Comparison of ENCODE assay signal across 29 cellular contexts in genomic region chr6:81553246-81553645, GRCh38.
A peak's percentile ranks its signal among the peaks of the same experiment; 100 is the strongest.
DNase-seq lines count a peak whose midpoint lies in the region; ATAC-seq and TF ChIP-seq lines count a peak whose summit lies in the region.
"Had no signal": no experiment of that assay in that cellular context is flagged by ENCODE, and none has a peak within 500 bp of the region (broad histone marks: within the 10 kb centered on the region; RNA-seq: fewer than 3 reads in every experiment).

No MANE protein-coding gene starts in this region.

- H3K4me1 ChIP-seq in IMR-90 (ENCODE audit: control insufficient read depth, insufficient read depth, low read length): peaks cover 4% of the 10 kb centered on the region; the same call in 1 of the 2 replicates
- H3K4me1 ChIP-seq: BLaER1 treated with 17β-estradiol and CSF1 and Interleukin-3, amounts not matched to agents 10 nM and 100 nM had no signal

- CTCF ChIA-PET in IMR-90 (lab: Yijun Ruan, JAX): interaction anchor here (0.7 kb wide), 1 partner anchor 36 kb away, joined by 3 read pairs; no protein-coding TSS in a partner anchor

- no peak overlapping the region for H4K8ac ChIP-seq in IMR-90 (ENCODE audit: low read depth in 2 of 2, low read length in 2 of 2)

- no peak overlapping the region for H2AK5ac ChIP-seq in IMR-90 (ENCODE audit: low read depth, low read length)

- no peak for TF ChIP-seq RAD21 in IMR-90 (IDR thresholded peaks at IDR 0.05; ENCODE audit: low read length)

- peak; percentile 64 for DNase-seq in IMR-90
- peak; percentile 33 for DNase-seq in brain microvascular endothelial cell
- DNase-seq in fibroblast of villous mesenchyme (ENCODE audit: low read depth): peak; percentile 53
- DNase-seq in LoVo (ENCODE audit: low spot score): no peak
- DNase-seq in RKO (ENCODE audit: low spot score): no peak
- no peak for DNase-seq in DMS53 (lab: John Stamatoyannopoulos, UW)
- DNase-seq: activated CD4-positive, alpha-beta T cell treated with anti-CD3 and anti-CD28 coated beads, Interleukin-2, amount 10 ng/mL, durations not matched to agents 24 days and 14 days; activated CD8-positive, alpha-beta memory T cell treated with anti-CD3 and anti-CD28 coated beads for 24 hours; activated effector memory CD4-positive, alpha-beta T cell treated with anti-CD3 and anti-CD28 coated beads, Interleukin-2, amount 50 U/mL, for 16 hours; activated naive CD8-positive, alpha-beta T cell treated with anti-CD3 and anti-CD28 coated beads for 36 hours; central memory CD4-positive, alpha-beta T cell; dermis blood vessel endothelial cell; endodermal cell; GDM1; GOT3; KG1; NCI-H1436 treated with DMSO at 0.1 percent for 48 hours; NCI-H748 treated with DMSO at 0.1 percent for 48 hours; nephron progenitor cell; SIG-M5; stimulated activated naive B cell treated with anti-CD40 and anti-IgM and Interleukin-4, amounts not matched to agents 10 μg/mL and 1 μg/mL and 100 μg/mL, for 72 hours; substantia nigra; T-helper 9 cell had no signal

- H2AK9ac ChIP-seq in IMR-90 (replicated peaks; ENCODE audit: low read depth, low read length, poor library complexity): no peak overlapping the region

- H3K4me3 ChIP-seq in IMR-90 (ENCODE audit: insufficient read depth, low read depth, low read length): no peak overlapping the region
- H3K4me3 ChIP-seq in brain microvascular endothelial cell (ENCODE audit: low read depth, low read length): no peak overlapping the region
- no peak overlapping the region for H3K4me3 ChIP-seq in fibroblast of villous mesenchyme (ENCODE audit: low read depth, low read length)
- H3K4me3 ChIP-seq: ascending aorta; BLaER1 treated with 17β-estradiol and CSF1 and Interleukin-3, amounts not matched to agents 10 nM and 100 nM had no signal

- H3K36me3 ChIP-seq in IMR-90 (ENCODE audit: control insufficient read depth, insufficient read depth, low read length): no peaks in the 10 kb centered on the region
- H3K36me3 ChIP-seq in brain microvascular endothelial cell (replicated peaks): no peaks in the 10 kb centered on the region
- H3K36me3 ChIP-seq: ascending aorta; BLaER1 treated with 17β-estradiol and CSF1 and Interleukin-3, amounts not matched to agents 10 nM and 100 nM had no signal

- H4K5ac ChIP-seq in IMR-90 (ENCODE audit: low read depth, low read length): no peak overlapping the region

- no peak overlapping the region for H3K23ac ChIP-seq in IMR-90 (ENCODE audit: low read depth, low read length)

- WGBS in IMR-90 (ENCODE audit: extremely low coverage in 2 of 2, insufficient read length in 1 of 2), 2 experiments: no CpG with 5 or more reads among the region's 2 CpGs

- H3K27ac ChIP-seq in IMR-90 (ENCODE audit: insufficient read depth, low read length) (no peak overlapping the region), brain microvascular endothelial cell (no peak overlapping the region)
- H3K27ac ChIP-seq: ascending aorta; BLaER1 treated with 17β-estradiol and CSF1 and Interleukin-3, amounts not matched to agents 10 nM and 100 nM; VCaP had no signal

- H3K9me3 ChIP-seq in IMR-90 (ENCODE audit: control insufficient read depth, insufficient read depth, low read length): no peaks in the 10 kb centered on the region
- H3K9me3 ChIP-seq: BLaER1 treated with 17β-estradiol and CSF1 and Interleukin-3, amounts not matched to agents 10 nM and 100 nM had no signal

- no peak overlapping the region for H4K91ac ChIP-seq in IMR-90 (ENCODE audit: insufficient read depth, low read depth, low read length)

- POLR2A ChIA-PET in IMR-90 (lab: Charles Lee; ENCODE audit: unreplicated experiment): no interaction called here

- no peak overlapping the region for H2BK20ac ChIP-seq in IMR-90 (ENCODE audit: low read depth, low read length)

- intact Hi-C loops in IMR-90 (cut with micrococcal nuclease): loop anchor here (2.0 kb wide), 1 partner anchor 198 kb away; no protein-coding TSS in a partner anchor

- dilution Hi-C loops in IMR-90 (cut with HindIII; ENCODE audit: low sequenced_read_pairs, unreplicated experiment): no loop called here

- H3K14ac ChIP-seq in IMR-90 (replicated peaks; ENCODE audit: low read depth, low read length): no peak overlapping the region

- no peak overlapping the region for H3K18ac ChIP-seq in IMR-90 (ENCODE audit: low read depth, low read length)

- H2AFZ ChIP-seq in IMR-90 (replicated peaks; ENCODE audit: low read length, poor library complexity): no peak overlapping the region

- ATAC-seq in IMR-90 (ENCODE audit: low read depth) (peak; percentile 77), HG03097 (IDR thresholded peaks at IDR 0.05; ENCODE audit: low FRiP score, unreplicated experiment) (no peak)
- ATAC-seq: esophagus mucosa; Panc1; stimulated activated naive B cell treated with anti-CD40 and anti-IgM and Interleukin-4, amounts not matched to agents 10 μg/mL and 1 μg/mL and 100 μg/mL, for 72 hours had no signal

- no peaks in the 10 kb centered on the region for H3K9me1 ChIP-seq in IMR-90 (ENCODE audit: insufficient read depth, low read length)

- in situ Hi-C loops in IMR-90 (cut with MboI; ENCODE audit: low sequenced_read_pairs): no loop called here
- in situ Hi-C loops in brain microvascular endothelial cell (cut with HindIII; ENCODE audit: low pct_ligation_motif_present, low sequenced_read_pairs): no loop called here

- no peak overlapping the region for H2BK5ac ChIP-seq in IMR-90 (ENCODE audit: low read depth, low read length, poor library complexity, severe bottlenecking)

- H2BK120ac ChIP-seq in IMR-90 (ENCODE audit: low read depth, low read length): no peak overlapping the region

- no peak for TF ChIP-seq POLR2A in IMR-90 (IDR thresholded peaks at IDR 0.05; ENCODE audit: low read depth, low read length)

- H3K4ac ChIP-seq in IMR-90 (ENCODE audit: low read depth, low read length): no peak overlapping the region

- no peaks in the 10 kb centered on the region for H4K20me1 ChIP-seq in IMR-90 (ENCODE audit: insufficient read depth, low read length)
- H4K20me1 ChIP-seq: BLaER1 treated with 17β-estradiol and CSF1 and Interleukin-3, amounts not matched to agents 10 nM and 100 nM had no signal

- H3K27me3 ChIP-seq in IMR-90 (ENCODE audit: control insufficient read depth, insufficient read depth, low read length): no peaks in the 10 kb centered on the region
- no peaks in the 10 kb centered on the region for H3K27me3 ChIP-seq in brain microvascular endothelial cell (replicated peaks)
- H3K27me3 ChIP-seq: ascending aorta; BLaER1 treated with 17β-estradiol and CSF1 and Interleukin-3, amounts not matched to agents 10 nM and 100 nM had no signal

- H3K9ac ChIP-seq in IMR-90 (ENCODE audit: low read depth, low read length): no peak overlapping the region
- H3K9ac ChIP-seq: BLaER1 treated with 17β-estradiol and CSF1 and Interleukin-3, amounts not matched to agents 10 nM and 100 nM had no signal

- H3K79me1 ChIP-seq in IMR-90 (ENCODE audit: low read depth in 1 of 2, low read length in 2 of 2): no peaks in the 10 kb centered on the region

- BruUV-seq in IMR-90 (replicated peaks; lab: Mats Ljungman, UMichigan): no TSS peak

- no peak overlapping the region for H2BK15ac ChIP-seq in IMR-90 (ENCODE audit: low read depth, low read length)

- no peak overlapping the region for H3K56ac ChIP-seq in IMR-90 (ENCODE audit: extremely low read depth, insufficient read depth, low read length)

- no peak overlapping the region for H3K4me2 ChIP-seq in IMR-90 (ENCODE audit: low read depth, low read length)
- H3K4me2 ChIP-seq: BLaER1 treated with 17β-estradiol and CSF1 and Interleukin-3, amounts not matched to agents 10 nM and 100 nM had no signal

- TF ChIP-seq CTCF in IMR-90 (conservative IDR thresholded peaks at IDR 0.05; ENCODE audit: low read depth, low read length) (no peak), brain microvascular endothelial cell (IDR thresholded peaks at IDR 0.05; ENCODE audit: low read depth, low read length, missing control alignments) (no peak), fibroblast of villous mesenchyme (IDR thresholded peaks at IDR 0.05; ENCODE audit: insufficient read depth, low read depth, low read length) (no peak)

TF ChIP-seq in IMR-90, 13 proteins besides CTCF, POLR2A, EP300 and RAD21:
- TF ChIP-seq NFE2L2 (IDR thresholded peaks at IDR 0.05; ENCODE audit: low read depth, low read length) (no peak), FOS (IDR thresholded peaks at IDR 0.05; ENCODE audit: low read depth, low read length) (0 out of 2 replicates have a peak, but pooled peaks have one; percentile 6), SMC3 (IDR thresholded peaks at IDR 0.05; ENCODE audit: low read depth, low read length) (no peak), CEBPB (IDR thresholded peaks at IDR 0.05; ENCODE audit: low read depth, low read length) (0 out of 2 replicates have a peak, but pooled peaks have one; percentile 18), BHLHE40 (IDR thresholded peaks at IDR 0.05; ENCODE audit: low read depth, low read length) (no peak)
TF ChIP-seq in IMR-90: peak in this region for 2.

Comparison
In these comparisons a context has a peak if more than half of its experiments do, and no peak if none do; other contexts are left out.
1. DNase-seq: peak in IMR-90 (single experiment), brain microvascular endothelial cell (single experiment) and fibroblast of villous mesenchyme (single experiment); none in LoVo (single experiment), RKO (single experiment) and DMS53 (single experiment).